In genomic region chr13:33262069-33262487, GRCh38 we compare ENCODE assay signal across 9 cellular contexts. TPM values are rescaled to one million over a fixed set of nuclear protein-coding genes. Genes with fewer than 3 reads are reported as not detected.
DNase-seq lines count a peak whose midpoint lies in the region; ATAC-seq and TF ChIP-seq lines count a peak whose summit lies in the region.
"Had no signal": no experiment of that assay in that cellular context is flagged by ENCODE, and none has a peak within 500 bp of the region (broad histone marks: within the 10 kb centered on the region; RNA-seq: fewer than 3 reads in every experiment).

No MANE protein-coding gene starts in this region.

- DNase-seq in M059J (ENCODE audit: low read depth), result peak; percentile 86
- DNase-seq in kidney tubule cell (ENCODE audit: low spot score), result peak; percentile 96
- no peak for DNase-seq in HUDEP-2 (lab: John Stamatoyannopoulos, UW; ENCODE audit: unreplicated experiment in 76 of 76)
- DNase-seq: MV-4-11 had no signal

- H3K4me3 Mint-ChIP-seq in brain, result no peak overlapping the region

- peak overlapping the region; percentile 94 for H3K27ac ChIP-seq in temporal lobe (ENCODE audit: low read depth, low read length)
- H3K27ac ChIP-seq: VCaP had no signal

- no peak for ATAC-seq in GM21576 (IDR thresholded peaks at IDR 0.05; ENCODE audit: unreplicated experiment)
- ATAC-seq in GM18907 (IDR thresholded peaks at IDR 0.05; ENCODE audit: unreplicated experiment), result no peak

- peak overlapping the region in 3 of 5 experiments; percentile 69 to 96 (median 85) for H3K27ac Mint-ChIP-seq in brain

- no peaks in the 10 kb centered on the region for H3K9me3 Mint-ChIP-seq in brain

- H3K27me3 Mint-ChIP-seq in brain, result peaks cover 2% of the 10 kb centered on the region

- H3K36me3 Mint-ChIP-seq in brain, result no peaks in the 10 kb centered on the region

- TF ChIP-seq CTCF in brain (conservative IDR thresholded peaks at IDR 0.05), result no peak

- H3K4me1 Mint-ChIP-seq in brain, result peaks cover 95% of the 10 kb centered on the region

RNA-seq across cellular contexts. Expression of gene STARD13, which starts 23.5 kb away (rescaled TPM):
- 6.6 and 9.4 TPM in 2 replicates for total RNA-seq in M059J (2014; rRNA removed; shearing (Covaris generic))
- 3.2 TPM for polyA plus RNA-seq in brain (ENCODE audit: insufficient read depth, low read depth, low replicate concordance)
- 7.1 TPM for total RNA-seq in temporal lobe

Comparison
In these comparisons a context has a peak if more than half of its experiments do, and no peak if none do; other contexts are left out.
1. DNase-seq: peak in M059J (single experiment) and kidney tubule cell (single experiment); none in HUDEP-2 (0 of 76).